1 cellular context compared by ENCODE assay signal in the genomic region with DNA sequence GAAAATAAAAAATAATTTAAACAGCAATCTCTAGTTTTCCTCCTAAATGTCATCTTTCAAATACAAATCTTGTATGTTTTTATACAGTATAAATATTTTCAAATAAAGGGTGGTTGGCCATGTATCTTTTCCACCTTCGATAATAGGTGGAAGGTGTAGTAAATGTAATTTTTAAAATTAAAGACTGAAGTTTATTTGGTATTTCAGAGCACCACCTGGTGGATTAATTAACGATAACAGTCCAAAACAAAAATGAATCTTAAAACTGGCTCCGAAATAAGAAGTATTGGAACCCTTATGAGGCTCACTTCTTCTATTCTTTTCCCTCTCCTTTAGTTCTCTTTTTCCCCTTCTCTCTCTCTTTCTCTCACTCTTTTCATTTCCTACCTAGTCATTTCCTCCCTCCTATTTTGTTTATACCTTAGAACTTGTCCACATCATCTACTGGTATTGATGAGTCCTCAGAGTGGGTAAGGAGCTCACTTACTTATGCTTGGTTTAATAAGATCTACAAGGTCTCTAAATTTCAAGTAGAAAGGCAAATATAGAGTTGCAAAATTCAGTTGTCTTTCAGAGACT.
TF ChIP-seq lines count a peak whose summit lies in the region.

No MANE protein-coding gene starts in this region.

TF ChIP-seq in WTC11, 78 proteins besides CTCF, POLR2A, EP300 and RAD21 (continued from another document):
- TF ChIP-seq SP1 (CRISPR knock-in tag; conservative IDR thresholded peaks at IDR 0.05), result no peak
- no peak for TF ChIP-seq PRRX2 (CRISPR knock-in tag; IDR thresholded peaks at IDR 0.05)
- TF ChIP-seq JUN (CRISPR knock-in tag; IDR thresholded peaks at IDR 0.05), result no peak
- TF ChIP-seq GTF2I (CRISPR knock-in tag; conservative IDR thresholded peaks at IDR 0.05), result no peak
- TF ChIP-seq, protein P1, sequence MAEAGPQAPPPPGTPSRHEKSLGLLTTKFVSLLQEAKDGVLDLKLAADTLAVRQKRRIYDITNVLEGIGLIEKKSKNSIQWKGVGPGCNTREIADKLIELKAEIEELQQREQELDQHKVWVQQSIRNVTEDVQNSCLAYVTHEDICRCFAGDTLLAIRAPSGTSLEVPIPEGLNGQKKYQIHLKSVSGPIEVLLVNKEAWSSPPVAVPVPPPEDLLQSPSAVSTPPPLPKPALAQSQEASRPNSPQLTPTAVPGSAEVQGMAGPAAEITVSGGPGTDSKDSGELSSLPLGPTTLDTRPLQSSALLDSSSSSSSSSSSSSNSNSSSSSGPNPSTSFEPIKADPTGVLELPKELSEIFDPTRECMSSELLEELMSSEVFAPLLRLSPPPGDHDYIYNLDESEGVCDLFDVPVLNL (CRISPR knock-in tag; IDR thresholded peaks at IDR 0.05; ENCODE audit: borderline replicate concordance, low read depth), result no peak
- no peak for TF ChIP-seq ZNF121 (CRISPR knock-in tag; IDR thresholded peaks at IDR 0.05)
- no peak for TF ChIP-seq ATF1 (CRISPR knock-in tag; IDR thresholded peaks at IDR 0.05)
- no peak for TF ChIP-seq ZNF396 (CRISPR knock-in tag; IDR thresholded peaks at IDR 0.05; ENCODE audit: borderline replicate concordance)
- TF ChIP-seq OVOL2 (CRISPR knock-in tag; IDR thresholded peaks at IDR 0.05; ENCODE audit: borderline replicate concordance), result no peak
